Comparison of ENCODE assay signal across 8 cellular contexts in the genomic region with DNA sequence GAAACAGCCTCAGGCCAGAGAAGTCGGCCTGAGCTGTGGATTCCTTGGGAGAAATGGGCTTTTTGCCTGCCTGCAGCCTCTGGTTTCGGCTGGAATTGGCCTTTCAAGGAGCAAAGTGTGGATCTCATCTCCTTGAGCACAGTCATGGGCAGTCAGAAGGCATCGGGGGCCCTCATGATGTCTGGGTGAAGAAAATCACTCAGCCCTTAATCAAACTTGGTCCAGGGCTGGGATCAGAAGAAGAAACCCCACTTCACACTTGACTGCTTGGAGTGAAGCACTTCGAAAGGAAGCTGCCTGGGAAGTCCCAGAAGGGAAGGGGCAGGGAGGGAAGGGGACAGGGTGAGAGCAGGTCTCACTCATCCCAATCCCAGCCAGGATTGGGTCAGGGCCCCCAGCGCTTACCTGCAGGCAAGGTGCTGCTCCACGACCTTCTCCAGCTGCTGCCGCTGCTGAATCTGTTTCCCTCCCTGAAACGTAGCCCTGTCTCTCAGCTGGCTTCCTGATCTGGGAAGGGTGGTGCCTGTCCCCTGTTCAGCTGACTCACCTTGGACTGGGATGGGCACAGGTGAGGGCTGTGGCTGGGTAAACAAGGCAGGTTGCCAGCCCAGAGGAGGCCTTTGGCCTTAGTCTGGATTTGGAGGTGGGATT. TPM values are rescaled to one million over a fixed set of nuclear protein-coding genes. Genes with fewer than 3 reads are reported as not detected.
DNase-seq lines count a peak whose midpoint lies in the region; ATAC-seq and TF ChIP-seq lines count a peak whose summit lies in the region.

A gene with protein sequence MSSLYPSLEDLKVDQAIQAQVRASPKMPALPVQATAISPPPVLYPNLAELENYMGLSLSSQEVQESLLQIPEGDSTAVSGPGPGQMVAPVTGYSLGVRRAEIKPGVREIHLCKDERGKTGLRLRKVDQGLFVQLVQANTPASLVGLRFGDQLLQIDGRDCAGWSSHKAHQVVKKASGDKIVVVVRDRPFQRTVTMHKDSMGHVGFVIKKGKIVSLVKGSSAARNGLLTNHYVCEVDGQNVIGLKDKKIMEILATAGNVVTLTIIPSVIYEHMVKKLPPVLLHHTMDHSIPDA (minus strand): TSS at position 460 of the 651 bp plus-strand sequence. CDS start 8,723 bp downstream, outside the sequence.

- H3K4me2 ChIP-seq in OCI-LY7 (ENCODE audit: low read length) (peak within 1 kb of the TSS; percentile 33; the same call in 1 of the 2 replicates), parathyroid adenoma (ENCODE audit: low read length) (no peak within 1 kb of the TSS)

- ATAC-seq in HG02610 (IDR thresholded peaks at IDR 0.05; ENCODE audit: unreplicated experiment): no peak
- ATAC-seq in GM18517 (IDR thresholded peaks at IDR 0.05; ENCODE audit: unreplicated experiment): no peak

- H3K36me3 Mint-ChIP-seq in endodermal cell (ENCODE audit: low read depth): peaks cover 29% of the 10 kb centered on the region

- H3K27me3 ChIP-seq in endodermal cell (ENCODE audit: control insufficient read depth, insufficient read depth, low read length, poor library complexity, severe bottlenecking): no peaks in the 10 kb centered on the region
- no peaks in the 10 kb centered on the region for H3K27me3 ChIP-seq in parathyroid adenoma (ENCODE audit: control insufficient read depth, insufficient read depth, low read length)

- BruUV-seq in OCI-LY7 (replicated peaks; lab: Mats Ljungman, UMichigan): no TSS peak

- no peaks in the 10 kb centered on the region for H3K9me3 Mint-ChIP-seq in endodermal cell

- H3K27ac ChIP-seq in OCI-LY7 (ENCODE audit: low read depth, low read length, poor library complexity, severe bottlenecking) (no peak within 1 kb of the TSS), endodermal cell (ENCODE audit: low read depth, low read length) (no peak within 1 kb of the TSS), parathyroid adenoma (peak within 1 kb of the TSS; percentile 93)

- intact Hi-C loops in OCI-LY7 (cut with micrococcal nuclease; ENCODE audit: unreplicated experiment): no loop called here

- H3K27me3 Mint-ChIP-seq in endodermal cell (ENCODE audit: insufficient read depth): no peaks in the 10 kb centered on the region

- H3K9me3 ChIP-seq in OCI-LY7 (ENCODE audit: low read length): no peaks in the 10 kb centered on the region
- no peaks in the 10 kb centered on the region for H3K9me3 ChIP-seq in endodermal cell (ENCODE audit: control insufficient read depth, low read length)
- H3K9me3 ChIP-seq in parathyroid adenoma (ENCODE audit: control insufficient read depth, low read length): no peaks in the 10 kb centered on the region

- no peak within 1 kb of the TSS for H3K4me3 Mint-ChIP-seq in endodermal cell

- CTCF ChIA-PET in OCI-LY7 (lab: Charles Lee; ENCODE audit: unreplicated experiment): no interaction called here

- H3K4me3 ChIP-seq in OCI-LY7 (ENCODE audit: low read depth, low read length, poor library complexity, severe bottlenecking) (no peak within 1 kb of the TSS), endodermal cell (ENCODE audit: low read length) (no peak within 1 kb of the TSS), parathyroid adenoma (ENCODE audit: low read depth, low read length) (no peak within 1 kb of the TSS)

- DNase-seq in D341Med (ENCODE audit: low spot score): peak; percentile 14
- no peak for DNase-seq in OCI-LY7 (ENCODE audit: low spot score)
- peak; percentile 37 for DNase-seq in endodermal cell
- DNase-seq in NOMO-1 treated with dmso at 0.1 percent for 144 hours (lab: John Stamatoyannopoulos, UW; ENCODE audit: unreplicated experiment): no peak
- no peak for DNase-seq in activated CD4-positive, alpha-beta T cell treated with anti-CD3 and anti-CD28 coated beads, Interleukin-2, amount 50 U/mL, for 1 hour

- H3K9ac ChIP-seq in endodermal cell (ENCODE audit: extremely low read depth, low read length, poor library complexity, severe bottlenecking) (no peak within 1 kb of the TSS), parathyroid adenoma (no peak within 1 kb of the TSS)

- no peak within 1 kb of the TSS for H2AFZ ChIP-seq in OCI-LY7 (ENCODE audit: low read length)
- H2AFZ ChIP-seq in parathyroid adenoma: no peak within 1 kb of the TSS

- H3K4me1 Mint-ChIP-seq in endodermal cell: peaks cover 7% of the 10 kb centered on the region

- no peak for TF ChIP-seq CTCF in OCI-LY7 (conservative IDR thresholded peaks at IDR 0.05; ENCODE audit: low read length)
- no peak for TF ChIP-seq CTCF in endodermal cell (conservative IDR thresholded peaks at IDR 0.05)
- TF ChIP-seq CTCF in parathyroid adenoma (IDR thresholded peaks at IDR 0.05): no peak

- no peak within 1 kb of the TSS for H3K27ac Mint-ChIP-seq in endodermal cell

- H3K9me2 ChIP-seq in OCI-LY7 (ENCODE audit: insufficient read depth, low read length): no peaks in the 10 kb centered on the region

- POLR2A ChIA-PET in OCI-LY7 (lab: Charles Lee): no interaction called here

- H4K20me1 ChIP-seq in OCI-LY7 (ENCODE audit: insufficient read depth, low read length): peaks cover 15% of the 10 kb centered on the region

- H3K36me3 ChIP-seq in OCI-LY7 (ENCODE audit: insufficient read depth, low read length) (peaks cover 28% of the 10 kb centered on the region), endodermal cell (ENCODE audit: control insufficient read depth, insufficient read depth, low read length) (peaks cover 15% of the 10 kb centered on the region), parathyroid adenoma (ENCODE audit: control insufficient read depth, insufficient read depth, low read length) (no peaks in the 10 kb centered on the region)

- 88 to 90% methylated on average over 6 to 8 of the region's 8 CpGs for WGBS in endodermal cell (ENCODE audit: insufficient coverage in 1 of 2, insufficient read length in 1 of 2), 2 experiments

- H3K4me1 ChIP-seq in OCI-LY7 (ENCODE audit: insufficient read depth, low read length, poor library complexity, severe bottlenecking) (peaks cover 47% of the 10 kb centered on the region), endodermal cell (ENCODE audit: control insufficient read depth, insufficient read depth, low read length) (peaks cover 5% of the 10 kb centered on the region), parathyroid adenoma (peaks cover 27% of the 10 kb centered on the region)

- H3K79me2 ChIP-seq in OCI-LY7 (ENCODE audit: insufficient read depth, low read depth, low read length): peaks cover 40% of the 10 kb centered on the region
- H3K79me2 ChIP-seq in parathyroid adenoma: peaks cover 29% of the 10 kb centered on the region

RNA-seq across cellular contexts. Expression of the gene that starts here (rescaled TPM):
- total RNA-seq in OCI-LY7 (2014; rRNA removed; shearing (Covaris generic)): 1.8 and 2.8 TPM in 2 replicates
- total RNA-seq in OCI-LY7 (2022) (2.5 and 2.6 TPM in 2 replicates), endodermal cell (1 to 10 TPM; 1.5 to 5.1 TPM)
- 2.6 TPM for polyA plus RNA-seq in endodermal cell (2013, experiment 1 of 2)
- 3.0 TPM for polyA plus RNA-seq in endodermal cell (2013, experiment 2 of 2)

Comparison
In these comparisons a context has a peak if more than half of its experiments do, and no peak if none do; other contexts are left out.
1. DNase-seq: peak in D341Med (single experiment) and endodermal cell (single experiment); none in OCI-LY7 (single experiment), NOMO-1 treated with dmso at 0.1 percent for 144 hours (single experiment) and activated CD4-positive, alpha-beta T cell treated with anti-CD3 and anti-CD28 coated beads, Interleukin-2, amount 50 U/mL, for 1 hour (single experiment).